ENCODE assay signal across 9 cellular contexts in genomic region chr20:3045042-3045815, GRCh38. TPM values are rescaled to one million over a fixed set of nuclear protein-coding genes. Genes with fewer than 3 reads are reported as not detected.
DNase-seq lines count a peak whose midpoint lies in the region; ATAC-seq and TF ChIP-seq lines count a peak whose summit lies in the region.
"Had no signal": no experiment of that assay in that cellular context is flagged by ENCODE, and none has a peak within 500 bp of the region (broad histone marks: within the 10 kb centered on the region; RNA-seq: fewer than 3 reads in every experiment).

No MANE protein-coding gene starts in this region.

- H3K27me3 ChIP-seq in esophagus muscularis mucosa (no peaks in the 10 kb centered on the region), thyroid gland (no peaks in the 10 kb centered on the region)

- POLR2A ChIA-PET in naive thymus-derived CD8-positive, alpha-beta T cell (lab: Charles Lee) = interaction anchor here (0.6 to 2.2 kb wide), 7 partner anchors 13 to 180 kb away, joined by 3 to 6 read pairs (median 4); partner anchors contain the start of genes OXT and PTPRA

- H3K27ac ChIP-seq in esophagus muscularis mucosa (replicated peaks in 1 of 4) (peak overlapping the region; percentile 90 to 95 (median 92)), thyroid gland (peak overlapping the region; percentile 64 to 88 (median 83))

- H3K27me3 Mint-ChIP-seq in naive thymus-derived CD8-positive, alpha-beta T cell = no peaks in the 10 kb centered on the region

- TF ChIP-seq EP300 in esophagus muscularis mucosa (IDR thresholded peaks at IDR 0.05) = no peak

- H3K4me3 Mint-ChIP-seq in naive thymus-derived CD8-positive, alpha-beta T cell = peak overlapping the region; percentile 81 to 95 (median 90)

- WGBS in esophagus muscularis mucosa = 7% methylated on average over 20 of the region's 24 CpGs
- WGBS in thyroid gland, 2 donors = 4 to 5% methylated on average over 17 to 21 of the region's 24 CpGs

- TF ChIP-seq CTCF in esophagus muscularis mucosa (IDR thresholded peaks at IDR 0.05) (no peak), thyroid gland (IDR thresholded peaks at IDR 0.05) (no peak)

- peaks cover 10 to 41% (median 28%) of the 10 kb centered on the region in 4 donors for H3K36me3 ChIP-seq in esophagus muscularis mucosa
- peaks cover 15 to 24% of the 10 kb centered on the region in 2 donors for H3K36me3 ChIP-seq in thyroid gland

- TF ChIP-seq POLR2A in esophagus muscularis mucosa (IDR thresholded peaks at IDR 0.05; ENCODE audit: low read depth) (no peak), thyroid gland (IDR thresholded peaks at IDR 0.05) (no peak)

- no peaks in the 10 kb centered on the region for H3K9me3 Mint-ChIP-seq in naive thymus-derived CD8-positive, alpha-beta T cell

- peak; percentile 49 for ATAC-seq in GM18867 (IDR thresholded peaks at IDR 0.05; ENCODE audit: unreplicated experiment)
- peak; percentile 46 for ATAC-seq in HG03066 (IDR thresholded peaks at IDR 0.05; ENCODE audit: low read depth, unreplicated experiment)
- ATAC-seq in naive thymus-derived CD8-positive, alpha-beta T cell = peak; percentile 45 to 61

- H3K36me3 Mint-ChIP-seq in naive thymus-derived CD8-positive, alpha-beta T cell = peaks cover 0 to 27% (median 6%) of the 10 kb centered on the region in 3 donors

- H3K4me1 ChIP-seq in esophagus muscularis mucosa (peaks cover 30 to 46% (median 42%) of the 10 kb centered on the region in 4 donors), thyroid gland (peaks cover 16 to 20% of the 10 kb centered on the region in 2 donors)

- intact Hi-C loops in esophagus muscularis mucosa (cut with DNase I) (no loop called here), thyroid gland (cut with DNase I) (no loop called here)

- H3K4me3 ChIP-seq in esophagus muscularis mucosa (peak overlapping the region; percentile 87 to 99 (median 92)), thyroid gland (replicated peaks in 1 of 3) (peak overlapping the region; percentile 87 to 96 (median 89))

- peak overlapping the region; percentile 81 to 95 (median 89) for H3K27ac Mint-ChIP-seq in naive thymus-derived CD8-positive, alpha-beta T cell

- DNase-seq in AG20443 (ENCODE audit: low spot score) (peak; percentile 88), NCI-H69 (lab: John Stamatoyannopoulos, UW) (peak; percentile 96), esophagus muscularis mucosa (ENCODE audit: extremely low spot score) (peak; percentile 96), thyroid gland (peak; percentile 77 to 79)
- peak; percentile 86 for DNase-seq in activated CD8-positive, alpha-beta memory T cell treated with anti-CD3 and anti-CD28 coated beads, Interleukin-2, amount 50 U/mL, for 48 hours
- peak in 8 of 10 donors; percentile 21 to 72 (median 37) for DNase-seq in naive thymus-derived CD8-positive, alpha-beta T cell

- H3K4me1 Mint-ChIP-seq in naive thymus-derived CD8-positive, alpha-beta T cell = peaks cover 20 to 24% (median 22%) of the 10 kb centered on the region in 4 donors

- no peaks in the 10 kb centered on the region for H3K9me3 ChIP-seq in esophagus muscularis mucosa
- H3K9me3 ChIP-seq in thyroid gland = no peaks in the 10 kb centered on the region

RNA-seq across cellular contexts. Expression of gene MRPS26, which starts 0.6 kb away (rescaled TPM):
- total RNA-seq in esophagus muscularis mucosa (10 to 100 TPM; 52.3 to 90.7 (median 71.5) TPM), thyroid gland (100 to 1,000 TPM in 2 of 4 donors, 10 to 100 TPM in 2; 56.3 to 148 (median 86.4) TPM)
- 10 to 100 TPM; 27.6 to 28.4 TPM for total RNA-seq in naive thymus-derived CD8-positive, alpha-beta T cell
- 10 to 100 TPM; 59.2 to 81.8 (median 75.6) TPM for polyA plus RNA-seq in naive thymus-derived CD8-positive, alpha-beta T cell

RNA-seq across cellular contexts. Expression of gene GNRH2, which starts 1.8 kb away (rescaled TPM):
- not detected for total RNA-seq in esophagus muscularis mucosa
- total RNA-seq in naive thymus-derived CD8-positive, alpha-beta T cell = 1 to 10 TPM; 1.5 to 1.9 TPM
- polyA plus RNA-seq in naive thymus-derived CD8-positive, alpha-beta T cell = not detected
- 1 to 10 TPM in 1 of 4 donors, not detected in 3; 1.6 TPM for total RNA-seq in thyroid gland
- total RNA-seq: HT1080 had no signal

RNA-seq across cellular contexts. Expression of gene OXT, which starts 26.2 kb away (rescaled TPM):
- total RNA-seq in esophagus muscularis mucosa = not detected
- total RNA-seq in naive thymus-derived CD8-positive, alpha-beta T cell = 1 to 10 TPM; 2.2 to 2.6 TPM
- polyA plus RNA-seq in naive thymus-derived CD8-positive, alpha-beta T cell = 1 to 10 TPM in 1 of 3 donors, under 1 TPM in 2; 0.53 to 2.2 (median 0.91) TPM
- not detected for total RNA-seq in thyroid gland
- total RNA-seq: HT1080 had no signal

RNA-seq across cellular contexts. Expression of gene AVP, which starts 39.3 kb away (rescaled TPM):
- not detected for total RNA-seq in esophagus muscularis mucosa
- total RNA-seq in naive thymus-derived CD8-positive, alpha-beta T cell = not detected
- not detected for polyA plus RNA-seq in naive thymus-derived CD8-positive, alpha-beta T cell
- total RNA-seq in thyroid gland = not detected
- total RNA-seq: HT1080 had no signal

Comparison
In these comparisons a context has a peak if more than half of its experiments do, and no peak if none do; other contexts are left out.
1. Peak in every context shown above with its lines: DNase-seq, ATAC-seq, H3K4me3 ChIP-seq and H3K27ac ChIP-seq.
2. DNase-seq: peak in every context shown above with its lines; median percentile 96 in NCI-H69; 96 in esophagus muscularis mucosa; 88 in AG20443; 86 in activated CD8-positive, alpha-beta memory T cell treated with anti-CD3 and anti-CD28 coated beads, Interleukin-2, amount 50 U/mL, for 48 hours; 78 in thyroid gland; 37 in naive thymus-derived CD8-positive, alpha-beta T cell.